2 cellular contexts compared by ENCODE assay signal in the genomic region with DNA sequence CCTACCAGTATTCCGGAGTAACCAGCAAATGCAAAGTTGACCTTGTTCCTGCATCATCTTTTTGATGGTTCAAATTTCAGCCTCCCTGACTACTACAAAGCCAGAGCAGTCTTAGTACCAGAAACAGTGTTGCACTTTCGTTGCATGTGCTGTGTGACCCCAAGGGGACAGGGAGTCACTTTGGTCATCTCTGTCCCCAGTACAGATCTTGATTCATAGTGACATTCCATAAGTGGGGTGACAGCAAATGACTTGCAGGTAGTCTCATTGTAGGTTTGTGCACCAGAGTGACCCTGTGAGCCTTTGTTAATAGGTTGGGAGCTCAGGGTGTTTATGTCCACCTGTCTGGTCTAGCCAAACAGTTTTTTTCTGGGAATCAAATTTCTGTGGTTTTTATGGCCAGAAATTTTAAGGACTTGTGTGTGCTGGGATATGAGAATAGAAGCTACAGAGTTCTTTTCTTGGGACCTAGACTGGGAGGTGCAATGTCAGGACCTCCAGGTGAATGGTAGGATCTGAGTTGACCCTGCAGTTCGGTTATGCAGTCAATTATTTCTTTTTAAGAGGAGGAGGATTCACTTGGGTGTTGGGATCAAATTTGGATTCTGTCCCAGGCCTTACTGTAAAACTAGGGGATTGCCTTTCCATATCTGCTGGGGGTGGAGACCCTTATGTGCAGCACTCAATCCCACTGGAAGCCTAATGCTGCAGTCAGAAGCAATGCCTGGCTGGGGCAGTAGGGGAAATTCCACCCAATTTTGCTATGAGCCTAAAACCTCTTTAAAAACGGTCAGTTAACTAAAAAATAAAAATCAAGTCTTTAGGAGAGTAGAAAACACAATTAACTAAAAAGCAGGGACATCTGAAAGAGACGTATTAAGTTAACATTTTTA.
TF ChIP-seq lines count a peak whose summit lies in the region.

No MANE protein-coding gene starts in this region.

TF ChIP-seq in GM23338, 12 proteins besides CTCF, POLR2A, EP300 and RAD21:
- TF ChIP-seq ZNF331 (CRISPR knock-in tag; IDR thresholded peaks at IDR 0.05; ENCODE audit: low read depth) = no peak

TF ChIP-seq in K562, 482 proteins besides CTCF, POLR2A, EP300 and RAD21:
- no peak for TF ChIP-seq HNRNPK (IDR thresholded peaks at IDR 0.05; ENCODE audit: low read depth, low read length, poor library complexity, severe bottlenecking)
- no peak for TF ChIP-seq ZBTB7A (IDR thresholded peaks at IDR 0.05; ENCODE audit: borderline replicate concordance, control insufficient read depth, low read depth, low read length)
- 0 out of 2 replicates have a peak, but pooled peaks have one; percentile 29 for TF ChIP-seq THRAP3 (IDR thresholded peaks at IDR 0.05; ENCODE audit: borderline replicate concordance)
- peak; percentile 24; the same call in 1 of the 2 replicates for TF ChIP-seq POLR2AphosphoS2 (IDR thresholded peaks at IDR 0.05; ENCODE audit: low read length)
- no peak for TF ChIP-seq JUN (IDR thresholded peaks at IDR 0.05; ENCODE audit: borderline replicate concordance, low read depth, low read length)
- TF ChIP-seq JUN (CRISPR knock-in tag; IDR thresholded peaks at IDR 0.05; ENCODE audit: borderline replicate concordance) = no peak
- TF ChIP-seq KLF10 (CRISPR knock-in tag; IDR thresholded peaks at IDR 0.05) = no peak
- no peak for TF ChIP-seq PHF20 (IDR thresholded peaks at IDR 0.05; ENCODE audit: partially characterized antibody)
- peak; percentile 27; the same call in 1 of the 2 replicates for TF ChIP-seq SUPT5H (IDR thresholded peaks at IDR 0.05)
- TF ChIP-seq TBL1XR1 (IDR thresholded peaks at IDR 0.05; ENCODE audit: low read length in 2 of 2) = no peak
- no peak for TF ChIP-seq ZBTB9 (CRISPR knock-in tag; IDR thresholded peaks at IDR 0.05)
- 0 out of 2 replicates have a peak, but pooled peaks have one; percentile 33 for TF ChIP-seq POLR2G (IDR thresholded peaks at IDR 0.05; ENCODE audit: low read depth, low read length)
- TF ChIP-seq CGGBP1 (CRISPR knock-in tag; IDR thresholded peaks at IDR 0.05) = no peak
- no peak for TF ChIP-seq PURB (CRISPR knock-in tag; IDR thresholded peaks at IDR 0.05; ENCODE audit: low read depth)
- TF ChIP-seq ASH1L (IDR thresholded peaks at IDR 0.05; ENCODE audit: borderline replicate concordance, low read depth, partially characterized antibody) = no peak
- no peak for TF ChIP-seq C11orf30 (IDR thresholded peaks at IDR 0.05; ENCODE audit: low read depth)
